ENCODE assay signal across 8 cellular contexts in genomic region chr1:212858055-212858460, GRCh38. TPM values are rescaled to one million over a fixed set of nuclear protein-coding genes. Genes with fewer than 3 reads are reported as not detected.
DNase-seq lines count a peak whose midpoint lies in the region; ATAC-seq, FAIRE-seq and TF ChIP-seq lines count a peak whose summit lies in the region.

Gene FLVCR1, plus strand, starts transcription at chr1:212858275. Its CDS starts 178 bp downstream, at chr1:212858453.

- peak within 1 kb of the TSS; percentile 89 for H3K18ac ChIP-seq in neuronal stem cell (ENCODE audit: low read length)

- H3K27me3 ChIP-seq in GM06990 (replicated peaks; ENCODE audit: control insufficient read depth, insufficient read depth, low read length) (no peaks in the 10 kb centered on the region), neuronal stem cell (ENCODE audit: control insufficient read depth in 3 of 3, insufficient read depth in 3 of 3, low read depth in 1 of 3, low read length in 3 of 3) (peaks cover 0 to 1% (median 0%) of the 10 kb centered on the region in 3 experiments), subcutaneous abdominal adipose tissue (ENCODE audit: control insufficient read depth in 5 of 5, insufficient read depth in 4 of 5, low read length in 5 of 5) (no peaks in the 10 kb centered on the region)

- peaks cover 9% of the 10 kb centered on the region for H3K79me1 ChIP-seq in neuronal stem cell (ENCODE audit: low read depth, low read length)

- no CpG with 5 or more reads among the region's 50 CpGs for WGBS in neuronal stem cell (ENCODE audit: extremely low coverage in 2 of 2, insufficient read length in 2 of 2, insufficient replicate concordance in 1 of 2), 2 donors

- H3K4me1 ChIP-seq in neuronal stem cell (ENCODE audit: control insufficient read depth in 2 of 2, insufficient read depth in 1 of 2, low read depth in 1 of 2, low read length in 2 of 2), result peaks cover 8 to 9% of the 10 kb centered on the region in 2 donors
- peaks cover 4 to 26% (median 22%) of the 10 kb centered on the region in 5 donors for H3K4me1 ChIP-seq in subcutaneous abdominal adipose tissue (ENCODE audit: control insufficient read depth in 5 of 5, insufficient read depth in 5 of 5, low read length in 5 of 5)

- peak within 1 kb of the TSS; percentile 42 for H2BK12ac ChIP-seq in neuronal stem cell (ENCODE audit: low read length)

- H2BK5ac ChIP-seq in neuronal stem cell (ENCODE audit: low read length), result peak within 1 kb of the TSS; percentile 96

- no peak for FAIRE-seq in frontal cortex (lab: Jason Lieb, UNC)

- H3K14ac ChIP-seq in neuronal stem cell (ENCODE audit: low read length), result peak within 1 kb of the TSS; percentile 98

- no peak within 1 kb of the TSS for H4K91ac ChIP-seq in neuronal stem cell (ENCODE audit: low read depth, low read length, poor library complexity)

- H2AK5ac ChIP-seq in neuronal stem cell (ENCODE audit: low read depth, low read length), result peak within 1 kb of the TSS; percentile 23

- H3K4me2 ChIP-seq in neuronal stem cell (ENCODE audit: insufficient read depth, low read length, poor library complexity, severe bottlenecking), result peak within 1 kb of the TSS; percentile 82

- H4K8ac ChIP-seq in neuronal stem cell (ENCODE audit: low read depth, low read length), result no peak within 1 kb of the TSS

- no peak for TF ChIP-seq CTCF in GM06990 (IDR thresholded peaks at IDR 0.05; ENCODE audit: insufficient read depth, low read length, poor library complexity, severe bottlenecking)
- TF ChIP-seq CTCF in NB4 (IDR thresholded peaks at IDR 0.05; ENCODE audit: low read depth, low read length), result no peak

- H3K9ac ChIP-seq in neuronal stem cell (ENCODE audit: low read depth, low read length, poor library complexity) (peak within 1 kb of the TSS; percentile 87), subcutaneous abdominal adipose tissue (ENCODE audit: low read length in 5 of 5) (peak within 1 kb of the TSS in 4 of 5 donors; percentile 75 to 89 (median 80))

- H3K4ac ChIP-seq in neuronal stem cell (ENCODE audit: low read length), result peak within 1 kb of the TSS; percentile 2

- H3K4me3 ChIP-seq in GM06990 (replicated peaks; ENCODE audit: low read depth, low read length) (peak within 1 kb of the TSS; percentile 90), NB4 (ENCODE audit: low read depth, low read length) (peak within 1 kb of the TSS; percentile 70), neuronal stem cell (ENCODE audit: low read length in 2 of 2) (peak within 1 kb of the TSS; percentile 72 to 87), subcutaneous abdominal adipose tissue (ENCODE audit: low read depth in 1 of 5, low read length in 5 of 5) (peak within 1 kb of the TSS; percentile 73 to 93 (median 88))

- H2BK15ac ChIP-seq in neuronal stem cell (ENCODE audit: low read length), result peak within 1 kb of the TSS; percentile 17

- peak within 1 kb of the TSS; percentile 100 for H3K23ac ChIP-seq in neuronal stem cell (ENCODE audit: low read depth, low read length, poor library complexity)

- H2AFZ ChIP-seq in neuronal stem cell (ENCODE audit: low read length), result peak within 1 kb of the TSS; percentile 88

- ATAC-seq in HG02571 (IDR thresholded peaks at IDR 0.05; ENCODE audit: unreplicated experiment), result peak; percentile 96

- H3K27ac ChIP-seq in neuronal stem cell (replicated peaks; ENCODE audit: low read length), result peak within 1 kb of the TSS; percentile 91
- peak within 1 kb of the TSS; percentile 83 for H3K27ac ChIP-seq in subcutaneous abdominal adipose tissue (ENCODE audit: low read depth, low read length)

- H2BK120ac ChIP-seq in neuronal stem cell (ENCODE audit: low read depth, low read length), result no peak within 1 kb of the TSS

- peak; percentile 78 for TF ChIP-seq POLR2A in NB4 (IDR thresholded peaks at IDR 0.05; ENCODE audit: extremely low read depth, insufficient read length)

- H3K9me3 ChIP-seq in neuronal stem cell (replicated peaks in 1 of 2; ENCODE audit: control insufficient read depth in 2 of 2, insufficient read depth in 1 of 2, low read depth in 1 of 2, low read length in 2 of 2), result peaks cover 0 to 5% of the 10 kb centered on the region in 2 donors
- H3K9me3 ChIP-seq in subcutaneous abdominal adipose tissue (ENCODE audit: control insufficient read depth in 5 of 5, low read length in 5 of 5), result no peaks in the 10 kb centered on the region

- peak; percentile 96 for DNase-seq in GM06990 (ENCODE audit: extremely low read depth, insufficient read length)
- peak; percentile 97 for DNase-seq in NB4 (ENCODE audit: low read depth)
- peak; percentile 97 for DNase-seq in SK-N-DZ (ENCODE audit: low spot score)
- peak; percentile 95 for DNase-seq in activated naive CD4-positive, alpha-beta T cell treated with Interleukin-2 at 50 U/mL for 16 hours
- DNase-seq in frontal cortex (ENCODE audit: low spot score in 2 of 2), result peak; percentile 87 to 95
- DNase-seq in neuronal stem cell (ENCODE audit: low spot score), result peak; percentile 95

- H3K36me3 ChIP-seq in GM06990 (ENCODE audit: control insufficient read depth, insufficient read depth, low read length), result peaks cover 2% of the 10 kb centered on the region; the same call in 1 of the 2 replicates
- peaks cover 5 to 24% of the 10 kb centered on the region in 2 donors for H3K36me3 ChIP-seq in neuronal stem cell (replicated peaks in 1 of 2; ENCODE audit: control insufficient read depth in 2 of 2, insufficient read depth in 2 of 2, low read length in 2 of 2)
- H3K36me3 ChIP-seq in subcutaneous abdominal adipose tissue (ENCODE audit: control insufficient read depth in 5 of 5, insufficient read depth in 5 of 5, low read length in 5 of 5), result no peaks in the 10 kb centered on the region

RNA-seq across cellular contexts. Expression of gene FLVCR1, which starts in this region (rescaled TPM):
- 14.7 and 24.0 TPM in 2 replicates for polyA plus RNA-seq in SK-N-DZ (2014; cell fraction: cytosol; rRNA removed)
- polyA plus RNA-seq in SK-N-DZ (2014; cell fraction: nucleus; rRNA removed), result 12.8 and 19.0 TPM in 2 replicates
- total RNA-seq in frontal cortex, result 42.8 TPM
- polyA plus RNA-seq in neuronal stem cell (2013, experiment 1 of 2), result 12.0 TPM
- 12.9 TPM for polyA plus RNA-seq in neuronal stem cell (2013, experiment 2 of 2)

Comparison
In these comparisons a context has a peak if more than half of its experiments do, and no peak if none do; other contexts are left out.
1. Peak in every context shown above with its lines: DNase-seq, ATAC-seq, H3K4me3 ChIP-seq and H3K27ac ChIP-seq.